ENCODE assay signal across 1 cellular context in genomic region chr17:64982139-64982802, GRCh38.
TF ChIP-seq lines count a peak whose summit lies in the region.

No MANE protein-coding gene starts in this region.

TF ChIP-seq in GM23338, 12 proteins besides CTCF, POLR2A, EP300 and RAD21 (continued from another document):
- TF ChIP-seq ZNF462 (CRISPR knock-in tag; IDR thresholded peaks at IDR 0.05) (no peak), JUNB (IDR thresholded peaks at IDR 0.05; ENCODE audit: unreplicated experiment) (no peak), REST (IDR thresholded peaks at IDR 0.05; ENCODE audit: unreplicated experiment) (no peak), ZNF331 (CRISPR knock-in tag; IDR thresholded peaks at IDR 0.05; ENCODE audit: low read depth) (no peak)
